ENCODE assay signal across 19 cellular contexts in the genomic region with DNA sequence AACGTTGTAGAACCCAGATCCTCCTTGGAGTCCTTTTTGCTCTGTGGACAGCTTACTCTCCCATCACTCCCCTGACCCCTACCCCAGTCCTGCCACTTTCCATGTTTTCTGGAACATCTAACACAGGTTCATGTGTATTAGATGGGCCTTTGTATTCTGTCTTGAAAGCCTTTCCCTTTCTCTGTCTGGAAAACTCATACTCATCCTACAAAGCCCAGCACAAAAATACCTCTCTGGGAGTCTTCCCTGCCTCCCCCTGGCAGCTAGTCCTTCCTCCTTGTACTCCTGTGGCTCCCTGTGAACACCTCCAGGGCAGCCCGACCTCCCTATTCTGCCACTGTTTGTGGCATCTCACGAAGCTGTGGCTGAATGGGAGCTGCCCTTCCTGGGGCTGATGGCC. TPM values are rescaled to one million over a fixed set of nuclear protein-coding genes. Genes with fewer than 3 reads are reported as not detected.
DNase-seq lines count a peak whose midpoint lies in the region; ATAC-seq, FAIRE-seq and TF ChIP-seq lines count a peak whose summit lies in the region.
"Had no signal": no experiment of that assay in that cellular context is flagged by ENCODE, and none has a peak within 500 bp of the region (broad histone marks: within the 10 kb centered on the region; RNA-seq: fewer than 3 reads in every experiment).

No MANE protein-coding gene starts in this region.

- ATAC-seq in HepG2: no peak
- no peak for ATAC-seq in lower lobe of right lung
- ATAC-seq in activated CD8-positive, alpha-beta memory T cell treated with anti-CD3 and anti-CD28 coated beads, Interleukin-2, amount 10 ng/mL, durations not matched to agents 7 days and 5 days: no peak
- ATAC-seq: activated CD8-positive, alpha-beta T cell treated with anti-CD3 and anti-CD28 coated beads, Interleukin-2, amount 10 ng/mL, durations not matched to agents 7 days and 5 days had no signal

- H3K4me1 ChIP-seq in liver (ENCODE audit: control insufficient read depth in 4 of 4, insufficient read depth in 4 of 4, low read length in 3 of 4): no peaks in the 10 kb centered on the region
- H3K4me1 ChIP-seq in HepG2 (ENCODE audit: insufficient read depth, low read length): no peaks in the 10 kb centered on the region
- H3K4me1 ChIP-seq in lower lobe of right lung: peaks cover 14% of the 10 kb centered on the region
- peaks cover 11% of the 10 kb centered on the region for H3K4me1 ChIP-seq in smooth muscle cell (ENCODE audit: low read depth)
- H3K4me1 ChIP-seq: Peyer's patch had no signal

- TF ChIP-seq RAD21 in liver (IDR thresholded peaks at IDR 0.05): no peak
- no peak for TF ChIP-seq RAD21 in HepG2 (CRISPR knock-in tag; IDR thresholded peaks at IDR 0.05)

- H3K27me3 Mint-ChIP-seq in activated CD8-positive, alpha-beta memory T cell treated with anti-CD3 and anti-CD28 coated beads, Interleukin-2, amount 10 ng/mL, durations not matched to agents 7 days and 5 days: peaks cover 10% of the 10 kb centered on the region

- intact Hi-C loops in HepG2 (cut with micrococcal nuclease; ENCODE audit: unreplicated experiment): no loop called here
- intact Hi-C loops in lower lobe of right lung (cut with DNase I): no loop called here

- no peak overlapping the region for H3K27ac Mint-ChIP-seq in activated CD8-positive, alpha-beta memory T cell treated with anti-CD3 and anti-CD28 coated beads, Interleukin-2, amount 10 ng/mL, durations not matched to agents 7 days and 5 days
- H3K27ac Mint-ChIP-seq: activated CD8-positive, alpha-beta T cell treated with anti-CD3 and anti-CD28 coated beads, Interleukin-2, amount 10 ng/mL, durations not matched to agents 7 days and 5 days; activated T-helper 1 cell treated with anti-CD3 and anti-CD28 coated beads, Interleukin-12 subunit alpha, Interleukin-12 subunit beta, Interleukin-2, Interleukin-4 antibody, amounts not matched to agents 30 ng/mL and 10 ng/mL and 1 ng/mL, durations not matched to agents 14 hours and 24 hours and 36 hours had no signal

- H4K20me1 ChIP-seq in HepG2 (ENCODE audit: insufficient read depth, low read length): no peaks in the 10 kb centered on the region
- no peaks in the 10 kb centered on the region for H4K20me1 ChIP-seq in smooth muscle cell (ENCODE audit: low read depth)

- H3K36me3 Mint-ChIP-seq in activated CD8-positive, alpha-beta memory T cell treated with anti-CD3 and anti-CD28 coated beads, Interleukin-2, amount 10 ng/mL, durations not matched to agents 7 days and 5 days: no peaks in the 10 kb centered on the region

- 74% methylated on average over 3 of the region's 3 CpGs for WGBS in liver
- 0% methylated on average over 2 of the region's 3 CpGs for WGBS in HepG2 (ENCODE audit: low lambda C conversion rate)
- 75% methylated on average over 3 of the region's 3 CpGs for WGBS in smooth muscle cell (ENCODE audit: low lambda C conversion rate)

- no peak for TF ChIP-seq POLR2A in HepG2 (IDR thresholded peaks at IDR 0.05; ENCODE audit: insufficient read depth in 1 of 2, low read depth in 2 of 2, low read length in 2 of 2)

- H3K27me3 ChIP-seq in liver (ENCODE audit: control insufficient read depth in 4 of 4, insufficient read depth in 4 of 4, low read length in 3 of 4): no peaks in the 10 kb centered on the region
- peaks cover 3 to 24% of the 10 kb centered on the region in 2 experiments; a peak in 4 of 5 replicates for H3K27me3 ChIP-seq in HepG2 (ENCODE audit: control insufficient read depth in 1 of 2, insufficient read depth in 2 of 2, low read length in 2 of 2)
- no peaks in the 10 kb centered on the region for H3K27me3 ChIP-seq in lower lobe of right lung (ENCODE audit: low read depth)
- no peaks in the 10 kb centered on the region for H3K27me3 ChIP-seq in smooth muscle cell (ENCODE audit: low read depth)
- H3K27me3 ChIP-seq: MG63, Peyer's patch had no signal

- DNase-seq in HepG2 (ENCODE audit: low spot score) (no peak), lower lobe of right lung (no peak), smooth muscle cell (lab: John Stamatoyannopoulos, UW; ENCODE audit: unreplicated experiment) (no peak), NCI-H82 (lab: John Stamatoyannopoulos, UW) (no peak), AML-193 (lab: John Stamatoyannopoulos, UW) (no peak), islet precursor cell (no peak)
- no peak for DNase-seq in activated CD8-positive, alpha-beta memory T cell treated with anti-CD3 and anti-CD28 coated beads, Interleukin-2, amount 10 ng/mL, durations not matched to agents 7 days and 5 days
- DNase-seq: activated CD8-positive, alpha-beta T cell treated with anti-CD3 and anti-CD28 coated beads, Interleukin-2, amount 10 ng/mL, durations not matched to agents 7 days and 5 days; MG63; NCI-H2081; Peyer's patch had no signal

- H3K27ac ChIP-seq in liver (ENCODE audit: low read depth in 1 of 2, low read length in 2 of 2) (peak overlapping the region; percentile 12 to 13), HepG2 (ENCODE audit: extremely low read length, insufficient read depth, low read length) (no peak overlapping the region), lower lobe of right lung (peak overlapping the region; percentile 67), smooth muscle cell (ENCODE audit: low read depth) (peak overlapping the region; percentile 74)
- H3K27ac ChIP-seq: GM23248, VCaP had no signal

- H3K9me3 ChIP-seq in liver (ENCODE audit: control insufficient read depth in 4 of 4, low read length in 3 of 4) (no peaks in the 10 kb centered on the region), HepG2 (ENCODE audit: low read length) (no peaks in the 10 kb centered on the region), lower lobe of right lung (no peaks in the 10 kb centered on the region), smooth muscle cell (replicated peaks; ENCODE audit: low read depth) (no peaks in the 10 kb centered on the region)
- H3K9me3 ChIP-seq: MG63, Peyer's patch had no signal

- TF ChIP-seq CTCF in liver (IDR thresholded peaks at IDR 0.05; ENCODE audit: low read depth, low read length, missing input control) (no peak), HepG2 (CRISPR knock-in tag; IDR thresholded peaks at IDR 0.05) (no peak), lower lobe of right lung (IDR thresholded peaks at IDR 0.05) (no peak), smooth muscle cell (IDR thresholded peaks at IDR 0.05; ENCODE audit: borderline replicate concordance, insufficient read depth, poor library complexity, severe bottlenecking) (no peak)

- no TSS peak for BruUV-seq in HepG2 (replicated peaks; lab: Mats Ljungman, UMichigan)

- H2AFZ ChIP-seq in HepG2 (ENCODE audit: low read length): no peak overlapping the region
- no peak overlapping the region for H2AFZ ChIP-seq in smooth muscle cell (ENCODE audit: low read depth)

- no peaks in the 10 kb centered on the region for H3K4me1 Mint-ChIP-seq in activated CD8-positive, alpha-beta memory T cell treated with anti-CD3 and anti-CD28 coated beads, Interleukin-2, amount 10 ng/mL, durations not matched to agents 7 days and 5 days

- TF ChIP-seq EP300 in HepG2 (IDR thresholded peaks at IDR 0.05; ENCODE audit: low read depth in 2 of 2, low read length in 2 of 2): no peak
- no peak for TF ChIP-seq EP300 in HepG2 (CRISPR knock-in tag; IDR thresholded peaks at IDR 0.05; ENCODE audit: borderline replicate concordance)

- H3K79me2 ChIP-seq in HepG2 (ENCODE audit: insufficient read depth, low read length) (no peaks in the 10 kb centered on the region), smooth muscle cell (ENCODE audit: low read depth) (no peaks in the 10 kb centered on the region)

- CTCF ChIA-PET in HepG2 (lab: Yijun Ruan, JAX; ENCODE audit: low intra/inter-chr PET ratio, low total read pairs): no interaction called here
- CTCF ChIA-PET in activated CD8-positive, alpha-beta memory T cell treated with anti-CD3 and anti-CD28 coated beads, Interleukin-2, amount 10 ng/mL, durations not matched to agents 7 days and 5 days (lab: Charles Lee): interaction anchor here (1.2 to 3.7 kb wide), 5 partner anchors 11 to 41 kb away, joined by 3 to 32 read pairs (median 4); no protein-coding TSS in a partner anchor

- no peak overlapping the region for H3K4me3 Mint-ChIP-seq in activated CD8-positive, alpha-beta memory T cell treated with anti-CD3 and anti-CD28 coated beads, Interleukin-2, amount 10 ng/mL, durations not matched to agents 7 days and 5 days
- H3K4me3 Mint-ChIP-seq: activated CD8-positive, alpha-beta T cell treated with anti-CD3 and anti-CD28 coated beads, Interleukin-2, amount 10 ng/mL, durations not matched to agents 7 days and 5 days; activated T-helper 1 cell treated with anti-CD3 and anti-CD28 coated beads, Interleukin-12 subunit alpha, Interleukin-12 subunit beta, Interleukin-2, Interleukin-4 antibody, amounts not matched to agents 30 ng/mL and 10 ng/mL and 1 ng/mL, durations not matched to agents 14 hours and 24 hours and 36 hours had no signal

- no peak for FAIRE-seq in HepG2 (lab: Jason Lieb, UNC)
- FAIRE-seq: GM12878, islet of Langerhans had no signal

- H3K4me3 ChIP-seq in liver (ENCODE audit: low read depth in 1 of 3, low read length in 3 of 3): no peak overlapping the region
- H3K4me3 ChIP-seq in HepG2 (replicated peaks in 1 of 3; ENCODE audit: insufficient read depth in 1 of 3, low read depth in 2 of 3, low read length in 3 of 3): no peak overlapping the region
- no peak overlapping the region for H3K4me3 ChIP-seq in lower lobe of right lung
- no peak overlapping the region for H3K4me3 ChIP-seq in smooth muscle cell
- H3K4me3 ChIP-seq: GM12878, GM23248, MG63, Peyer's patch had no signal

- in situ Hi-C loops in HepG2 (cut with HindIII; ENCODE audit: extremely low pct_ligation_motif_present, low pct_unique_long_range_greater_than_20kb): no loop called here

- H3K9ac ChIP-seq in liver (ENCODE audit: low read depth in 1 of 2, low read length in 2 of 2) (no peak overlapping the region), HepG2 (ENCODE audit: insufficient read depth, low read depth, low read length) (no peak overlapping the region), smooth muscle cell (ENCODE audit: low read depth) (no peak overlapping the region)
- H3K9ac ChIP-seq: GM23248 had no signal

- H3K36me3 ChIP-seq in liver (ENCODE audit: control insufficient read depth in 4 of 4, insufficient read depth in 3 of 4, low read depth in 1 of 4, low read length in 3 of 4): no peaks in the 10 kb centered on the region
- no peaks in the 10 kb centered on the region for H3K36me3 ChIP-seq in HepG2 (replicated peaks in 1 of 2; ENCODE audit: control insufficient read depth in 1 of 2, insufficient read depth in 2 of 2, low read length in 2 of 2)
- H3K36me3 ChIP-seq in lower lobe of right lung: no peaks in the 10 kb centered on the region
- no peaks in the 10 kb centered on the region for H3K36me3 ChIP-seq in smooth muscle cell (ENCODE audit: low read depth)
- H3K36me3 ChIP-seq: MG63, Peyer's patch had no signal

- no peaks in the 10 kb centered on the region for H3K9me3 Mint-ChIP-seq in activated CD8-positive, alpha-beta memory T cell treated with anti-CD3 and anti-CD28 coated beads, Interleukin-2, amount 10 ng/mL, durations not matched to agents 7 days and 5 days (ENCODE audit: low read depth)
- H3K9me3 Mint-ChIP-seq: activated T-helper 1 cell treated with anti-CD3 and anti-CD28 coated beads, Interleukin-12 subunit alpha, Interleukin-12 subunit beta, Interleukin-2, Interleukin-4 antibody, amounts not matched to agents 30 ng/mL and 10 ng/mL and 1 ng/mL, durations not matched to agents 14 hours and 24 hours and 36 hours had no signal

- no peak overlapping the region for H3K4me2 ChIP-seq in HepG2 (ENCODE audit: low read depth, low read length)
- H3K4me2 ChIP-seq in smooth muscle cell: peak overlapping the region; percentile 73

- POLR2A ChIA-PET in HepG2 (lab: Yijun Ruan, JAX): no interaction called here

- peaks cover 12% of the 10 kb centered on the region for H3F3A ChIP-seq in smooth muscle cell (ENCODE audit: low read depth)

RNA-seq across cellular contexts. Expression of a gene that starts 7.8 kb away (rescaled TPM):
- total RNA-seq in liver: 1 to 10 TPM in 1 of 2 donors, under 1 TPM in 1; 0.61 to 1.7 TPM
- polyA plus RNA-seq in liver: 1 to 10 TPM; 1.1 to 1.3 TPM
- total RNA-seq in HepG2 (2016; rRNA removed; fragmentation: Illumina TruSeq; extraction: Trizol): 0.04 TPM in 1 of 2 replicates, not detected in the other
- total RNA-seq in HepG2 (2016; cell fraction: cytosol; rRNA removed; fragmentation: Illumina TruSeq; extraction: Trizol; ENCODE audit: low read depth): not detected in 2 replicates
- 0.04 TPM in 1 of 2 replicates, not detected in the other for total RNA-seq in HepG2 (2016; cell fraction: insoluble cytoplasmic fraction; rRNA removed; fragmentation: Illumina TruSeq; extraction: Trizol)
- 0.03 TPM in 1 of 2 replicates, not detected in the other for total RNA-seq in HepG2 (2016; cell fraction: membrane; rRNA removed; fragmentation: Illumina TruSeq; extraction: Trizol)
- 0.09 TPM in 1 of 2 replicates, not detected in the other for total RNA-seq in HepG2 (2016; cell fraction: nucleus; rRNA removed; fragmentation: Illumina TruSeq; extraction: Trizol)
- polyA plus RNA-seq in HepG2 (2011; rRNA removed): 0.03 TPM in 1 of 2 replicates, not detected in the other
- 0.03 and 0.05 TPM in 2 replicates for polyA plus RNA-seq in HepG2 (2011; cell fraction: cytosol; rRNA removed)
- polyA plus RNA-seq in HepG2 (2011; cell fraction: nucleus; rRNA removed): 0.03 and 0.07 TPM in 2 replicates
- polyA plus RNA-seq in HepG2 (2012): not detected in 2 replicates
- polyA plus RNA-seq in HepG2 (2016; cell fraction: cytosol; fragmentation: Illumina TruSeq; extraction: Trizol; ENCODE audit: low read depth): not detected in 2 replicates
- polyA plus RNA-seq in HepG2 (2016; cell fraction: insoluble cytoplasmic fraction; fragmentation: Illumina TruSeq; extraction: Trizol; ENCODE audit: low read depth): 0.07 and 0.10 TPM in 2 replicates
- polyA plus RNA-seq in HepG2 (2016; cell fraction: membrane; fragmentation: Illumina TruSeq; extraction: Trizol; ENCODE audit: low read depth): not detected in 2 replicates
- not detected in 2 replicates for polyA plus RNA-seq in HepG2 (2016; cell fraction: nucleus; fragmentation: Illumina TruSeq; extraction: Trizol; ENCODE audit: insufficient read depth, low read depth)
- 0.12 TPM in 1 of 2 replicates, not detected in the other for polyA minus RNA-seq in HepG2 (2011; rRNA and poly(A)+ RNA removed; ENCODE audit: low replicate concordance)
- polyA minus RNA-seq in HepG2 (2011; cell fraction: cytosol; rRNA and poly(A)+ RNA removed): not detected in 2 replicates
- not detected in 2 replicates for polyA minus RNA-seq in HepG2 (2011; cell fraction: nucleus; rRNA and poly(A)+ RNA removed)
- total RNA-seq in lower lobe of right lung: 10.4 TPM
- total RNA-seq in smooth muscle cell: 5.1 and 7.8 TPM in 2 replicates
- polyA plus RNA-seq in smooth muscle cell: 12.2 and 16.5 TPM in 2 replicates
- total RNA-seq in activated CD8-positive, alpha-beta memory T cell treated with anti-CD3 and anti-CD28 coated beads, Interleukin-2, amount 10 ng/mL, durations not matched to agents 7 days and 5 days: not detected
- total RNA-seq: activated CD8-positive, alpha-beta T cell treated with anti-CD3 and anti-CD28 coated beads, Interleukin-2, amount 10 ng/mL, durations not matched to agents 7 days and 5 days; GM23248 had no signal
- polyA plus RNA-seq: GM23248 had no signal

RNA-seq across cellular contexts. Expression of a gene that starts 24.7 kb away (rescaled TPM):
- total RNA-seq in liver: under 1 TPM in 1 of 2 donors, not detected in 1; 0.08 TPM
- polyA plus RNA-seq in liver: under 1 TPM in 1 of 2 donors, not detected in 1; 0.05 TPM
- not detected in 2 replicates for total RNA-seq in HepG2 (2016; rRNA removed; fragmentation: Illumina TruSeq; extraction: Trizol)
- not detected in 2 replicates for total RNA-seq in HepG2 (2016; cell fraction: cytosol; rRNA removed; fragmentation: Illumina TruSeq; extraction: Trizol; ENCODE audit: low read depth)
- not detected in 2 replicates for total RNA-seq in HepG2 (2016; cell fraction: insoluble cytoplasmic fraction; rRNA removed; fragmentation: Illumina TruSeq; extraction: Trizol)
- total RNA-seq in HepG2 (2016; cell fraction: membrane; rRNA removed; fragmentation: Illumina TruSeq; extraction: Trizol): not detected in 2 replicates
- not detected in 2 replicates for total RNA-seq in HepG2 (2016; cell fraction: nucleus; rRNA removed; fragmentation: Illumina TruSeq; extraction: Trizol)
- polyA plus RNA-seq in HepG2 (2011; rRNA removed): not detected in 2 replicates
- polyA plus RNA-seq in HepG2 (2011; cell fraction: cytosol; rRNA removed): not detected in 2 replicates
- polyA plus RNA-seq in HepG2 (2011; cell fraction: nucleus; rRNA removed): not detected in 2 replicates
- not detected in 2 replicates for polyA plus RNA-seq in HepG2 (2012)
- polyA plus RNA-seq in HepG2 (2016; cell fraction: cytosol; fragmentation: Illumina TruSeq; extraction: Trizol; ENCODE audit: low read depth): not detected in 2 replicates
- not detected in 2 replicates for polyA plus RNA-seq in HepG2 (2016; cell fraction: insoluble cytoplasmic fraction; fragmentation: Illumina TruSeq; extraction: Trizol; ENCODE audit: low read depth)
- polyA plus RNA-seq in HepG2 (2016; cell fraction: membrane; fragmentation: Illumina TruSeq; extraction: Trizol; ENCODE audit: low read depth): not detected in 2 replicates
- not detected in 2 replicates for polyA plus RNA-seq in HepG2 (2016; cell fraction: nucleus; fragmentation: Illumina TruSeq; extraction: Trizol; ENCODE audit: insufficient read depth, low read depth)
- not detected in 2 replicates for polyA minus RNA-seq in HepG2 (2011; rRNA and poly(A)+ RNA removed; ENCODE audit: low replicate concordance)
- polyA minus RNA-seq in HepG2 (2011; cell fraction: cytosol; rRNA and poly(A)+ RNA removed): not detected in 2 replicates
- polyA minus RNA-seq in HepG2 (2011; cell fraction: nucleus; rRNA and poly(A)+ RNA removed): not detected in 2 replicates
- not detected for total RNA-seq in lower lobe of right lung
- not detected in 2 replicates for total RNA-seq in smooth muscle cell
- polyA plus RNA-seq in smooth muscle cell: not detected in 2 replicates
- under 1 TPM in 1 of 2 experiments, not detected in 1; 0.80 TPM for total RNA-seq in activated CD8-positive, alpha-beta memory T cell treated with anti-CD3 and anti-CD28 coated beads, Interleukin-2, amount 10 ng/mL, durations not matched to agents 7 days and 5 days
- total RNA-seq: activated CD8-positive, alpha-beta T cell treated with anti-CD3 and anti-CD28 coated beads, Interleukin-2, amount 10 ng/mL, durations not matched to agents 7 days and 5 days; G401; GM23248; Peyer's patch; subcutaneous adipose tissue had no signal
- polyA plus RNA-seq: GM23248 had no signal

RNA-seq across cellular contexts. Expression of a gene that starts 44.0 kb away (rescaled TPM):
- not detected for total RNA-seq in liver
- not detected for polyA plus RNA-seq in liver
- not detected in 2 replicates for total RNA-seq in HepG2 (2016; rRNA removed; fragmentation: Illumina TruSeq; extraction: Trizol)
- not detected in 2 replicates for total RNA-seq in HepG2 (2016; cell fraction: cytosol; rRNA removed; fragmentation: Illumina TruSeq; extraction: Trizol; ENCODE audit: low read depth)
- not detected in 2 replicates for total RNA-seq in HepG2 (2016; cell fraction: insoluble cytoplasmic fraction; rRNA removed; fragmentation: Illumina TruSeq; extraction: Trizol)
- total RNA-seq in HepG2 (2016; cell fraction: membrane; rRNA removed; fragmentation: Illumina TruSeq; extraction: Trizol): not detected in 2 replicates
- total RNA-seq in HepG2 (2016; cell fraction: nucleus; rRNA removed; fragmentation: Illumina TruSeq; extraction: Trizol): not detected in 2 replicates
- not detected in 2 replicates for polyA plus RNA-seq in HepG2 (2011; rRNA removed)
- not detected in 2 replicates for polyA plus RNA-seq in HepG2 (2011; cell fraction: cytosol; rRNA removed)
- polyA plus RNA-seq in HepG2 (2011; cell fraction: nucleus; rRNA removed): not detected in 2 replicates
- polyA plus RNA-seq in HepG2 (2012): not detected in 2 replicates
- polyA plus RNA-seq in HepG2 (2016; cell fraction: cytosol; fragmentation: Illumina TruSeq; extraction: Trizol; ENCODE audit: low read depth): not detected in 2 replicates
- polyA plus RNA-seq in HepG2 (2016; cell fraction: insoluble cytoplasmic fraction; fragmentation: Illumina TruSeq; extraction: Trizol; ENCODE audit: low read depth): not detected in 2 replicates
- not detected in 2 replicates for polyA plus RNA-seq in HepG2 (2016; cell fraction: membrane; fragmentation: Illumina TruSeq; extraction: Trizol; ENCODE audit: low read depth)
- not detected in 2 replicates for polyA plus RNA-seq in HepG2 (2016; cell fraction: nucleus; fragmentation: Illumina TruSeq; extraction: Trizol; ENCODE audit: insufficient read depth, low read depth)
- polyA minus RNA-seq in HepG2 (2011; rRNA and poly(A)+ RNA removed; ENCODE audit: low replicate concordance): 0.23 TPM in 1 of 2 replicates, not detected in the other
- not detected in 2 replicates for polyA minus RNA-seq in HepG2 (2011; cell fraction: cytosol; rRNA and poly(A)+ RNA removed)
- polyA minus RNA-seq in HepG2 (2011; cell fraction: nucleus; rRNA and poly(A)+ RNA removed): not detected in 2 replicates
- total RNA-seq in lower lobe of right lung: 0.41 TPM
- total RNA-seq in smooth muscle cell: 0.04 and 0.22 TPM in 2 replicates
- polyA plus RNA-seq in smooth muscle cell: 0.17 TPM in 1 of 2 replicates, not detected in the other
- total RNA-seq in activated CD8-positive, alpha-beta memory T cell treated with anti-CD3 and anti-CD28 coated beads, Interleukin-2, amount 10 ng/mL, durations not matched to agents 7 days and 5 days: under 1 TPM; 0.18 to 0.30 TPM
- total RNA-seq: GM23248, subcutaneous adipose tissue had no signal
- polyA plus RNA-seq: GM23248 had no signal
